23 cellular contexts compared by ENCODE assay signal in genomic region chrX:105765691-105766090, GRCh38. TPM values are rescaled to one million over a fixed set of nuclear protein-coding genes. Genes with fewer than 3 reads are reported as not detected.
DNase-seq lines count a peak whose midpoint lies in the region; ATAC-seq, FAIRE-seq and TF ChIP-seq lines count a peak whose summit lies in the region.
"Had no signal": no experiment of that assay in that cellular context is flagged by ENCODE, and none has a peak within 500 bp of the region (broad histone marks: within the 10 kb centered on the region; RNA-seq: fewer than 3 reads in every experiment).

No MANE protein-coding gene starts in this region.

- H3K9me3 ChIP-seq in keratinocyte (ENCODE audit: control insufficient read depth, low read depth, low read length) (no peaks in the 10 kb centered on the region), PC-9 (ENCODE audit: insufficient read depth, low read depth) (no peaks in the 10 kb centered on the region), kidney (ENCODE audit: control insufficient read depth in 1 of 2, low read length in 2 of 2) (no peaks in the 10 kb centered on the region)
- H3K9me3 ChIP-seq: body of pancreas, Caco-2 had no signal

- no peaks in the 10 kb centered on the region for H3F3A ChIP-seq in GM23338 (replicated peaks; ENCODE audit: low read depth)
- H3F3A ChIP-seq in PC-9 (ENCODE audit: insufficient read depth, low read depth) = no peaks in the 10 kb centered on the region

- in situ Hi-C loops in SK-MEL-5 (cut with HindIII; ENCODE audit: low pct_unique_long_range_greater_than_20kb, low sequenced_read_pairs) = no loop called here

- H3K4me1 Mint-ChIP-seq in GM23338 = peaks cover 4% of the 10 kb centered on the region; the same call in 1 of the 3 replicates
- H3K4me1 Mint-ChIP-seq: activated CD4-positive, alpha-beta T cell treated with anti-CD3 and anti-CD28 coated beads, Interleukin-2, amount 10 ng/mL, durations not matched to agents 7 days and 5 days; neural progenitor cell; stimulated activated naive B cell treated with anti-CD40 and anti-IgM and Interleukin-4, amounts not matched to agents 10 μg/mL and 1 μg/mL and 100 μg/mL, for 72 hours had no signal

- H3K9me3 Mint-ChIP-seq in GM23338 = no peaks in the 10 kb centered on the region
- H3K9me3 Mint-ChIP-seq: activated CD4-positive, alpha-beta T cell treated with anti-CD3 and anti-CD28 coated beads, Interleukin-2, amount 10 ng/mL, durations not matched to agents 7 days and 5 days; activated T-cell treated with anti-CD3 and anti-CD28 coated beads, Interleukin-2, amount 50 U/mL, for 4 hours; neural progenitor cell had no signal

- BruUV-seq in PC-9 (replicated peaks; lab: Mats Ljungman, UMichigan) = no TSS peak

- H3K27me3 Mint-ChIP-seq in GM23338 (ENCODE audit: insufficient read depth, low read depth, poor library complexity) = peaks cover 2% of the 10 kb centered on the region
- H3K27me3 Mint-ChIP-seq: activated CD4-positive, alpha-beta T cell treated with anti-CD3 and anti-CD28 coated beads, Interleukin-2, amount 10 ng/mL, durations not matched to agents 7 days and 5 days; stimulated activated naive B cell treated with anti-CD40 and anti-IgM and Interleukin-4, amounts not matched to agents 10 μg/mL and 1 μg/mL and 100 μg/mL, for 72 hours had no signal

- POLR2A ChIA-PET in PC-9 (lab: Charles Lee; ENCODE audit: unreplicated experiment) = no interaction called here

- H3K79me2 ChIP-seq in GM23338 (replicated peaks; ENCODE audit: insufficient read depth) (no peaks in the 10 kb centered on the region), keratinocyte (ENCODE audit: control insufficient read depth, insufficient read depth, low read length) (no peaks in the 10 kb centered on the region), PC-9 (ENCODE audit: low read depth) (no peaks in the 10 kb centered on the region)

- no peak overlapping the region for H2AFZ ChIP-seq in GM23338
- H2AFZ ChIP-seq in keratinocyte (ENCODE audit: control insufficient read depth, low read length) = no peak overlapping the region
- no peak overlapping the region for H2AFZ ChIP-seq in PC-9
- H2AFZ ChIP-seq: neural progenitor cell had no signal

- TF ChIP-seq CTCF in GM23338 (conservative IDR thresholded peaks at IDR 0.05; ENCODE audit: low read depth in 2 of 2) = peak in 1 of 2 experiments; percentile 25; a peak in 1 of 4 replicates
- peak in 2 of 3 experiments; percentile 8 to 35 for TF ChIP-seq CTCF in keratinocyte (optimal IDR thresholded peaks at IDR 0.05 in 1 of 3, IDR thresholded peaks at IDR 0.05 in 1 of 3, conservative IDR thresholded peaks at IDR 0.05 in 1 of 3; ENCODE audit: extremely low read depth in 1 of 3, insufficient read depth in 2 of 3, low read length in 3 of 3)
- no peak for TF ChIP-seq CTCF in PC-9 (conservative IDR thresholded peaks at IDR 0.05)
- no peak for TF ChIP-seq CTCF in kidney (IDR thresholded peaks at IDR 0.05; ENCODE audit: borderline replicate concordance, extremely low read depth, insufficient read depth)

- H3K36me3 ChIP-seq in GM23338 (ENCODE audit: insufficient read depth) (no peaks in the 10 kb centered on the region), keratinocyte (ENCODE audit: control insufficient read depth in 2 of 2, extremely low read depth in 1 of 2, insufficient read depth in 2 of 2, low read length in 2 of 2) (no peaks in the 10 kb centered on the region), PC-9 (ENCODE audit: low read depth) (no peaks in the 10 kb centered on the region), kidney (ENCODE audit: control insufficient read depth in 1 of 2, insufficient read depth in 2 of 2, low read length in 2 of 2) (no peaks in the 10 kb centered on the region)
- H3K36me3 ChIP-seq: neural progenitor cell had no signal

- H4K20me1 ChIP-seq in GM23338 (replicated peaks; ENCODE audit: insufficient read depth) = no peaks in the 10 kb centered on the region
- H4K20me1 ChIP-seq in keratinocyte (ENCODE audit: control insufficient read depth, extremely low read depth, insufficient read depth, low read length) = no peaks in the 10 kb centered on the region
- H4K20me1 ChIP-seq in PC-9 (ENCODE audit: insufficient read depth) = no peaks in the 10 kb centered on the region

- no peaks in the 10 kb centered on the region for H3K9me2 ChIP-seq in GM23338 (ENCODE audit: insufficient read depth)
- no peaks in the 10 kb centered on the region for H3K9me2 ChIP-seq in PC-9 (ENCODE audit: insufficient read depth)

- ATAC-seq in GM18867 (IDR thresholded peaks at IDR 0.05; ENCODE audit: unreplicated experiment) (peak; percentile 43), GM23338 (no peak), HG02970 (IDR thresholded peaks at IDR 0.05; ENCODE audit: low FRiP score, unreplicated experiment) (no peak)
- ATAC-seq: activated T-cell treated with anti-CD3 and anti-CD28 coated beads, Interleukin-2, amount 50 U/mL, for 4 hours; body of pancreas; sciatic nerve; stimulated activated naive B cell treated with anti-CD40 and anti-IgM and Interleukin-4, amounts not matched to agents 10 μg/mL and 1 μg/mL and 100 μg/mL, for 72 hours had no signal

- H3K4me2 ChIP-seq in GM23338 (no peak overlapping the region), keratinocyte (ENCODE audit: control insufficient read depth, extremely low read depth, insufficient read depth, low read depth, low read length) (no peak overlapping the region), PC-9 (no peak overlapping the region)
- H3K4me2 ChIP-seq: neural progenitor cell had no signal

- H3K4me1 ChIP-seq in GM23338 (ENCODE audit: insufficient read depth) (no peaks in the 10 kb centered on the region), keratinocyte (ENCODE audit: control insufficient read depth, extremely low read depth, insufficient read depth, low read length) (no peaks in the 10 kb centered on the region), PC-9 (replicated peaks; ENCODE audit: insufficient read depth) (no peaks in the 10 kb centered on the region), kidney (ENCODE audit: control insufficient read depth in 1 of 2, insufficient read depth in 1 of 2, low read depth in 1 of 2, low read length in 2 of 2) (no peaks in the 10 kb centered on the region)
- H3K4me1 ChIP-seq: body of pancreas, Caco-2, neural progenitor cell had no signal

- FAIRE-seq in keratinocyte (lab: Jason Lieb, UNC) (no peak), kidney (lab: Jason Lieb, UNC) (no peak)

- H3K9ac ChIP-seq in keratinocyte (ENCODE audit: control insufficient read depth, extremely low read depth, insufficient read depth, low read length) (no peak overlapping the region), kidney (ENCODE audit: low read length in 2 of 2) (no peak overlapping the region)
- H3K9ac ChIP-seq: neural progenitor cell had no signal

- CTCF ChIA-PET in PC-9 (lab: Charles Lee) = interaction anchor here (1.5 kb wide), 1 partner anchor 64 kb away, joined by 3 read pairs; no protein-coding TSS in a partner anchor

- intact Hi-C loops in PC-9 (cut with micrococcal nuclease; ENCODE audit: unreplicated experiment) (no loop called here), kidney (cut with DNase I) (no loop called here)

- no peak overlapping the region for H3K4me3 Mint-ChIP-seq in GM23338
- H3K4me3 Mint-ChIP-seq: activated CD4-positive, alpha-beta T cell treated with anti-CD3 and anti-CD28 coated beads, Interleukin-2, amount 10 ng/mL, durations not matched to agents 7 days and 5 days; activated T-cell treated with anti-CD3 and anti-CD28 coated beads, Interleukin-2, amount 50 U/mL, for 4 hours; neural progenitor cell; stimulated activated naive B cell treated with anti-CD40 and anti-IgM and Interleukin-4, amounts not matched to agents 10 μg/mL and 1 μg/mL and 100 μg/mL, for 72 hours had no signal

- H3K36me3 Mint-ChIP-seq in GM23338 (ENCODE audit: low read depth) = no peaks in the 10 kb centered on the region; the same call in 2 of the 3 replicates
- H3K36me3 Mint-ChIP-seq: neural progenitor cell; stimulated activated naive B cell treated with anti-CD40 and anti-IgM and Interleukin-4, amounts not matched to agents 10 μg/mL and 1 μg/mL and 100 μg/mL, for 72 hours had no signal

- H3K27me3 ChIP-seq in GM23338 (ENCODE audit: insufficient read depth) (no peaks in the 10 kb centered on the region), keratinocyte (ENCODE audit: control insufficient read depth, extremely low read depth, insufficient read depth, low read length) (peaks cover 8% of the 10 kb centered on the region), PC-9 (ENCODE audit: insufficient read depth, low read depth) (no peaks in the 10 kb centered on the region)
- H3K27me3 ChIP-seq: body of pancreas, neural progenitor cell had no signal

- H3K27ac ChIP-seq in GM23338 (ENCODE audit: low read depth) = no peak overlapping the region
- H3K27ac ChIP-seq in keratinocyte (ENCODE audit: control insufficient read depth, insufficient read depth, low read length) = no peak overlapping the region
- H3K27ac ChIP-seq in PC-9 = no peak overlapping the region
- H3K27ac ChIP-seq in kidney (ENCODE audit: low read depth in 2 of 2, low read length in 2 of 2) = no peak overlapping the region
- H3K27ac ChIP-seq: body of pancreas, neural progenitor cell had no signal

- dilution Hi-C loops in keratinocyte (cut with MboI; ENCODE audit: extremely low pct_ligation_motif_present, low sequenced_read_pairs) = no loop called here

- H3K4me3 ChIP-seq in GM23338 (no peak overlapping the region), keratinocyte (ENCODE audit: control insufficient read depth in 2 of 3, extremely low read depth in 1 of 3, insufficient read depth in 2 of 3, low read depth in 1 of 3, low read length in 3 of 3) (no peak overlapping the region), PC-9 (no peak overlapping the region), kidney (ENCODE audit: low read length in 2 of 2) (no peak overlapping the region)
- H3K4me3 ChIP-seq: body of pancreas, neural progenitor cell had no signal

- peak; percentile 1 for DNase-seq in GM23338 (ENCODE audit: low spot score)
- peak; percentile 4 for DNase-seq in SK-MEL-5 (ENCODE audit: low read depth, low spot score)
- DNase-seq in keratinocyte (ENCODE audit: low read depth, low spot score) = no peak
- DNase-seq in PC-9 = no peak
- DNase-seq in kidney = no peak
- no peak for DNase-seq in NCI-H510A treated with DMSO at 0.1 percent for 48 hours (lab: John Stamatoyannopoulos, UW)
- DNase-seq: activated CD4-positive, alpha-beta T cell treated with anti-CD3 and anti-CD28 coated beads, Interleukin-2, amount 10 ng/mL, durations not matched to agents 7 days and 5 days; activated T-cell treated with anti-CD3 and anti-CD28 coated beads, Interleukin-2, amount 50 U/mL, for 4 hours; body of pancreas; C1 segment of cervical spinal cord; Caco-2; DND-41; mammary epithelial cell; NCI-H2029 treated with DMSO at 0.1 percent for 48 hours; NCI-H345; OCI-M1; SHP77; stimulated activated CD4-positive, alpha-beta T cell treated with anti-CD3 and anti-CD28 coated beads, Interleukin-15, amount 100 ng/mL, for 24 hours; stimulated activated naive B cell treated with anti-CD40 and anti-IgM and Interleukin-4, amounts not matched to agents 10 μg/mL and 1 μg/mL and 100 μg/mL, for 72 hours had no signal

- no peak overlapping the region for H3K27ac Mint-ChIP-seq in GM23338
- H3K27ac Mint-ChIP-seq: activated CD4-positive, alpha-beta T cell treated with anti-CD3 and anti-CD28 coated beads, Interleukin-2, amount 10 ng/mL, durations not matched to agents 7 days and 5 days; neural progenitor cell; stimulated activated naive B cell treated with anti-CD40 and anti-IgM and Interleukin-4, amounts not matched to agents 10 μg/mL and 1 μg/mL and 100 μg/mL, for 72 hours had no signal

- H3K9me1 ChIP-seq in keratinocyte (ENCODE audit: control insufficient read depth, extremely low read depth, insufficient read depth, low read length) = no peaks in the 10 kb centered on the region

RNA-seq across cellular contexts. Expression of gene NRK, which starts 56.6 kb away (rescaled TPM):
- total RNA-seq in GM23338 (2014; rRNA removed; shearing (Covaris generic)) = 15.0 and 16.2 TPM in 2 replicates
- polyA plus RNA-seq in GM23338 (2016; fragmentation: Nextera tagmentation; extraction: Ambion mirVana) (5.2 and 6.4 TPM in 2 replicates), keratinocyte (0.17 to 0.35 TPM (median 0.28 TPM) in 3 replicates), kidney (ENCODE audit: insufficient read depth, low read depth, low replicate concordance) (7.9 TPM)
- total RNA-seq in SK-MEL-5 (2014; rRNA removed; shearing (Covaris generic)) = 0.05 TPM in 1 of 2 replicates, not detected in the other
- not detected in 2 replicates for polyA plus RNA-seq in SK-MEL-5 (2015; cell fraction: cytosol; rRNA removed)
- not detected in 2 replicates for polyA plus RNA-seq in SK-MEL-5 (2015; cell fraction: nucleus; rRNA removed)
- polyA plus RNA-seq in keratinocyte (2011; ENCODE audit: low read depth) = not detected
- 0.08 and 0.24 TPM in 2 replicates for polyA plus RNA-seq in keratinocyte (2011; cell fraction: cytosol; rRNA removed)
- 0.36 and 0.43 TPM in 2 replicates for polyA plus RNA-seq in keratinocyte (2011; cell fraction: nucleus; rRNA removed)
- 0.03 and 0.40 TPM in 2 replicates for polyA plus RNA-seq in keratinocyte (2012; ENCODE audit: low replicate concordance)
- polyA minus RNA-seq in keratinocyte = 0.26 to 2.6 TPM (median 0.61 TPM) in 3 replicates
- 0.58 TPM for polyA minus RNA-seq in keratinocyte (2011; cell fraction: cytosol; rRNA and poly(A)+ RNA removed)
- polyA minus RNA-seq in keratinocyte (2011; cell fraction: nucleus; rRNA and poly(A)+ RNA removed) = 0.42 and 0.85 TPM in 2 replicates
- total RNA-seq in PC-9 (2021) (0.24 and 0.33 TPM in 2 replicates), kidney (5.0 TPM)
- total RNA-seq: activated CD4-positive, alpha-beta T cell treated with anti-CD3 and anti-CD28 coated beads, Interleukin-2, amount 10 ng/mL, durations not matched to agents 7 days and 5 days had no signal

Comparison
In these comparisons a context has a peak if more than half of its experiments do, and no peak if none do; other contexts are left out.
1. DNase-seq: peak in GM23338 (single experiment) and SK-MEL-5 (single experiment); none in keratinocyte (single experiment), PC-9 (0 of 2), kidney (single experiment) and NCI-H510A treated with DMSO at 0.1 percent for 48 hours (single experiment).
2. CTCF ChIP-seq: peak in keratinocyte (2 of 3); none in PC-9 (single experiment) and kidney (single experiment).